Comparison of ENCODE assay signal across 22 cellular contexts in the genomic region with DNA sequence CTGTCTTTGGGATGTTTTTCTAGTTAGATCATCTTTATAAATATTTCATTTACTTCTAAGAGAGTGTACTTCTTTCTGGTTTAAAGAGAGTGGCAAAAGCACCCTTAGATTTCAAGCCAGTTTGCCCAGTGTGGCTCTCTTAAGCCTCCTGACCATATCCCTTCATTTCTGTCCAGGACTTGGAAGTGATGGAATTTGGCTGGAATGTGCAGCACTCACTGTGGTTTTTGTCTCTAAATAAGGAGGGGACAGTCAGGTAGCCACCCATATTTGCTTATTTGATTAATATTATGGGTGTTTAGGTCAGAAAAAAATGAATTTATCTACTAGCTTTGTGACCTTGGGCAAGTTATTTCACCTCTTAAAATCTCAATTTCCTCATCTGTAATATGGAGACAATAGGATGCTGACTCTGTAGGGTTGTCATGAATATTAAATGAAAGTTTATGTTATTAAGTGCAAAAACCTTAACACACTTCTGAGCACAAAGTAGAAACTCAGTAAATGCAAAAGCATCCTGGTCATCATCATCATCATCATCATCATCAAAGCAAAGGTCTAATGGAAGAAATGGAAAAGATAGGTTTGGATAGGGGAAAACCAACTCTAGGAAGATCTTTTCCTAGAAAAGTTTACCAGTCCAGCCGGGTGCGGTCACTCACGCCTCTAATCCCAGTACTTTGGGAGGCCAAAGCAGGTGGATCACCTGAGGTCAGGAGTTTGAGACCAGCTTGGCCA.
"Had no signal": no experiment of that assay in that cellular context is flagged by ENCODE, and none has a peak within 500 bp of the region (broad histone marks: within the 10 kb centered on the region; RNA-seq: fewer than 3 reads in every experiment).

No MANE protein-coding gene starts in this region.

- H3K9me3 ChIP-seq: gastrocnemius medialis, heart left ventricle, mucosa of descending colon, prostate gland, right atrium auricular region, tibial nerve, vagina had no signal

- DNase-seq: activated CD4-positive, alpha-beta T cell treated with anti-CD3 and anti-CD28 coated beads, Interleukin-2, amount 50 U/mL, for 4 hours; activated CD8-positive, alpha-beta memory T cell treated with anti-CD3 and anti-CD28 coated beads, Interleukin-2, amount 10 ng/mL, durations not matched to agents 7 days and 5 days; activated naive CD4-positive, alpha-beta T cell treated with Interleukin-2 at 50 U/mL for 16 hours; brain microvascular endothelial cell; cortex of kidney; gastrocnemius medialis; heart left ventricle; kidney glomerular epithelial cell; left ventricle myocardium superior; mucosa of descending colon; naive thymus-derived CD4-positive, alpha-beta T cell; stimulated activated naive CD8-positive, alpha-beta T cell treated with anti-CD3 and anti-CD28 coated beads, Interleukin-15, Interleukin-2, amounts not matched to agents 100 U/mL and 50 U/mL, for 24 hours; substantia nigra; T-helper 17 cell had no signal

- H3K4me3 ChIP-seq: gastrocnemius medialis, heart left ventricle, mucosa of descending colon, neural progenitor cell, prostate gland, right atrium auricular region, skin epidermis, tibial nerve, vagina had no signal

- H2AFZ ChIP-seq: neural progenitor cell had no signal

- H3K9ac ChIP-seq: neural progenitor cell had no signal

- H3K4me1 ChIP-seq: neural progenitor cell, prostate gland had no signal

- H3K27me3 ChIP-seq: vagina had no signal

- ATAC-seq: activated CD8-positive, alpha-beta memory T cell treated with anti-CD3 and anti-CD28 coated beads, Interleukin-2, amount 10 ng/mL, durations not matched to agents 7 days and 5 days; esophagus mucosa; gastrocnemius medialis; heart left ventricle; left ventricle myocardium superior; mucosa of descending colon; naive thymus-derived CD4-positive, alpha-beta T cell; stimulated activated naive CD8-positive, alpha-beta T cell treated with anti-CD3 and anti-CD28 coated beads, Interleukin-15, Interleukin-2, amounts not matched to agents 100 U/mL and 50 U/mL, for 24 hours; T-helper 17 cell had no signal

- H3K4me2 ChIP-seq: neural progenitor cell had no signal

- H3K27ac ChIP-seq: brain microvascular endothelial cell, gastrocnemius medialis, heart left ventricle, neural progenitor cell, prostate gland, right atrium auricular region, skin epidermis, tibial nerve, vagina had no signal

- FAIRE-seq: endometrium had no signal

- H3K36me3 ChIP-seq: brain microvascular endothelial cell, gastrocnemius medialis, heart left ventricle, neural progenitor cell, prostate gland, right atrium auricular region, tibial nerve, vagina had no signal
